8 cellular contexts compared by ENCODE assay signal in the genomic region with DNA sequence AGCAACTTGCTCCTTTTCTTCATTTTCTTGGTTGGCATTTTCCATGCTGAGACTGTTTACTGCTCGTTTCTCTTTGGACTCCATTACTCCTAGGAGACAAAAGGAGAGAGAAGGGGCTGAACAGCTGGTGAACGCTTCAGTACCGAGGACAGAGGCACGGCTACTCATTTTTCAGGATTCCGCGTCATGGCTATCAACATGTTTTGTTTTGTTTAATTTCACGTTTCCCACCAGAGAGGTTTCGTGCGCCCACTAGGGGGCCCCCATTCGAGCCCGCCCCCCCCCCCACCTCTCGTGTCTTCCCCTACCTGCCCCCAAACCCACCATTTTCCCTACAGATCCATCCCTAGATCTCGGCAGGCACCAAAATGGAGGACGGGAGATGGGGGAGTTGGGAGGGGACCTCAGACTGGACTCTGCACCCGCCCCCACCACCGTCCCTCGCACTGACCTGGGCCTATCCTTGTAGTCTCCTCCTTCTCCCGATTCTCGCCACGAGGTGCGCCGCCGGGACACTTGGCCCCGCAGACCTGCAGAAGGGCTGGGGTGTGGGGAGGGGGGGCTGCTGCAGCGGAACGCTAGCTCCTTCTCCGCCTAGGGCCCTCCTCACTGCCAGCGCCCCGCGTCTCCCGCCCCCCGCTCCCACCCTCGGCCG. TPM values are rescaled to one million over a fixed set of nuclear protein-coding genes. Genes with fewer than 3 reads are reported as not detected.
DNase-seq lines count a peak whose midpoint lies in the region; ATAC-seq and TF ChIP-seq lines count a peak whose summit lies in the region.

No MANE protein-coding gene starts in this region.

- H3K4me1 Mint-ChIP-seq in CD14-positive monocyte, result peaks cover 5% of the 10 kb centered on the region

- no peaks in the 10 kb centered on the region for H3K27me3 ChIP-seq in iPS-18a (ENCODE audit: control insufficient read depth, insufficient read depth, low read length)

- peak overlapping the region; percentile 51 for H3K4me3 ChIP-seq in iPS-18a (ENCODE audit: low read length)

- no peak overlapping the region for H3K27ac Mint-ChIP-seq in CD14-positive monocyte

- H3K9me3 ChIP-seq in iPS-18a (ENCODE audit: control insufficient read depth, low read depth, low read length), result no peaks in the 10 kb centered on the region

- H3K27me3 Mint-ChIP-seq in CD14-positive monocyte (ENCODE audit: low read depth in 3 of 3), result peaks cover 0 to 14% (median 7%) of the 10 kb centered on the region in 3 donors

- TF ChIP-seq CTCF in CD14-positive monocyte (IDR thresholded peaks at IDR 0.05), result no peak

- H3K9me3 Mint-ChIP-seq in CD14-positive monocyte, result peaks cover 0 to 6% (median 2%) of the 10 kb centered on the region in 7 donors

- H3K36me3 ChIP-seq in iPS-18a (ENCODE audit: control insufficient read depth, low read depth, low read length), result peaks cover 3% of the 10 kb centered on the region

- intact Hi-C loops in CD14-positive monocyte (cut with micrococcal nuclease), result no loop called here

- no peaks in the 10 kb centered on the region for H3K4me1 ChIP-seq in iPS-18a (ENCODE audit: control insufficient read depth, low read depth, low read length)

- peak overlapping the region; percentile 74 for H3K9ac ChIP-seq in iPS-18a (ENCODE audit: low read length)

- peak overlapping the region; percentile 68 to 84 for H3K4me3 Mint-ChIP-seq in CD14-positive monocyte

- no peak overlapping the region for H3K27ac ChIP-seq in iPS-18a (ENCODE audit: low read length)
- peak overlapping the region; percentile 30 for H3K27ac ChIP-seq in substantia nigra (ENCODE audit: low read depth, low read length, poor library complexity, severe bottlenecking)

- no peaks in the 10 kb centered on the region for H3K36me3 Mint-ChIP-seq in CD14-positive monocyte

- ATAC-seq in GM19452 (IDR thresholded peaks at IDR 0.05; ENCODE audit: unreplicated experiment), result no peak

- DNase-seq in CD14-positive monocyte (ENCODE audit: low spot score), result no peak
- DNase-seq in MV-4-11 (lab: John Stamatoyannopoulos, UW), result peak; percentile 25
- DNase-seq in amniotic epithelial cell (ENCODE audit: low read depth), result peak; percentile 21
- DNase-seq in substantia nigra (lab: John Stamatoyannopoulos, UW), result peak in 23 of 49 donors; percentile 0 to 71 (median 12)
- no peak for DNase-seq in activated CD8-positive, alpha-beta memory T cell treated with anti-CD3 and anti-CD28 coated beads for 24 hours
- DNase-seq in activated naive CD4-positive, alpha-beta T cell treated with anti-CD3 and anti-CD28 coated beads, Interleukin-2, amount 50 U/mL, for 16 hours, result no peak

RNA-seq across cellular contexts. Expression of a gene that starts 0.7 kb away (rescaled TPM):
- under 1 TPM in 1 of 2 donors, not detected in 1; 0.62 TPM for polyA plus RNA-seq in CD14-positive monocyte

RNA-seq across cellular contexts. Expression of a gene that starts 29.6 kb away (rescaled TPM):
- polyA plus RNA-seq in CD14-positive monocyte, result not detected

Comparison
In these comparisons a context has a peak if more than half of its experiments do, and no peak if none do; other contexts are left out.
1. DNase-seq: peak in MV-4-11 (single experiment) and amniotic epithelial cell (single experiment); none in CD14-positive monocyte (single experiment), activated CD8-positive, alpha-beta memory T cell treated with anti-CD3 and anti-CD28 coated beads for 24 hours (single experiment) and activated naive CD4-positive, alpha-beta T cell treated with anti-CD3 and anti-CD28 coated beads, Interleukin-2, amount 50 U/mL, for 16 hours (single experiment).